In genomic region chr1:226633541-226634155, GRCh38 we compare ENCODE assay signal across 8 cellular contexts.
A peak's percentile ranks its signal among the peaks of the same experiment; 100 is the strongest.
DNase-seq lines count a peak whose midpoint lies in the region; ATAC-seq and TF ChIP-seq lines count a peak whose summit lies in the region.
"Had no signal": no experiment of that assay in that cellular context is flagged by ENCODE, and none has a peak within 500 bp of the region (broad histone marks: within the 10 kb centered on the region; RNA-seq: fewer than 3 reads in every experiment).

No MANE protein-coding gene starts in this region.

- H3K27ac ChIP-seq in caudate nucleus (ENCODE audit: low read depth, low read length) (peak overlapping the region; percentile 31), colonic mucosa (no peak overlapping the region)
- H3K27ac ChIP-seq: right lobe of liver had no signal

- peak overlapping the region; percentile 84 for H3K27ac Mint-ChIP-seq in stimulated activated effector memory CD8-positive, alpha-beta T cell treated with anti-CD3 and anti-CD28 coated beads, Interleukin-12 subunit alpha, Interleukin-12 subunit beta, amount 100 ng/mL, for 72 hours

- H3K4me1 ChIP-seq in colonic mucosa, result peaks cover 8% of the 10 kb centered on the region
- H3K4me1 ChIP-seq: right lobe of liver had no signal

- H3K36me3 Mint-ChIP-seq in stimulated activated effector memory CD8-positive, alpha-beta T cell treated with anti-CD3 and anti-CD28 coated beads, Interleukin-12 subunit alpha, Interleukin-12 subunit beta, amount 100 ng/mL, for 72 hours, result peaks cover 74% of the 10 kb centered on the region

- peaks cover 56% of the 10 kb centered on the region for H3K4me1 Mint-ChIP-seq in stimulated activated effector memory CD8-positive, alpha-beta T cell treated with anti-CD3 and anti-CD28 coated beads, Interleukin-12 subunit alpha, Interleukin-12 subunit beta, amount 100 ng/mL, for 72 hours

- H3K9ac ChIP-seq in colonic mucosa (ENCODE audit: low read depth in 2 of 2, low read length in 2 of 2), result no peak overlapping the region

- no peak overlapping the region for H3K4me3 ChIP-seq in colonic mucosa
- H3K4me3 ChIP-seq: right lobe of liver had no signal

- H3K36me3 ChIP-seq in colonic mucosa, result no peaks in the 10 kb centered on the region
- H3K36me3 ChIP-seq: right lobe of liver had no signal

- no peaks in the 10 kb centered on the region for H3K9me3 Mint-ChIP-seq in stimulated activated effector memory CD8-positive, alpha-beta T cell treated with anti-CD3 and anti-CD28 coated beads, Interleukin-12 subunit alpha, Interleukin-12 subunit beta, amount 100 ng/mL, for 72 hours

- no peak for TF ChIP-seq CTCF in colonic mucosa (IDR thresholded peaks at IDR 0.05)

- H3K4me3 Mint-ChIP-seq in stimulated activated effector memory CD8-positive, alpha-beta T cell treated with anti-CD3 and anti-CD28 coated beads, Interleukin-12 subunit alpha, Interleukin-12 subunit beta, amount 100 ng/mL, for 72 hours, result no peak overlapping the region

- H3K27me3 ChIP-seq in colonic mucosa, result no peaks in the 10 kb centered on the region
- H3K27me3 ChIP-seq: right lobe of liver had no signal

- H3K9me3 ChIP-seq in colonic mucosa, result no peaks in the 10 kb centered on the region
- H3K9me3 ChIP-seq: right lobe of liver had no signal

- DNase-seq in caudate nucleus (lab: John Stamatoyannopoulos, UW) (peak in 1 of 61 donors; percentile 65), amniotic stem cell (lab: John Stamatoyannopoulos, UW) (no peak), colonic mucosa (no peak), NCI-H524 (lab: John Stamatoyannopoulos, UW) (no peak)
- DNase-seq in stimulated activated effector memory CD8-positive, alpha-beta T cell treated with anti-CD3 and anti-CD28 coated beads, Interleukin-12 subunit alpha, Interleukin-12 subunit beta, amount 100 ng/mL, for 72 hours (ENCODE audit: low spot score in 2 of 2), result no peak

- intact Hi-C loops in colonic mucosa (cut with DNase I), result loop anchor here (2.0 to 10.0 kb wide), 2 partner anchors 101 to 195 kb away; partner anchors contain the start of gene ITPKB

- ATAC-seq in GM19035 (IDR thresholded peaks at IDR 0.05; ENCODE audit: unreplicated experiment) (peak; percentile 18), HG02970 (IDR thresholded peaks at IDR 0.05; ENCODE audit: low FRiP score, unreplicated experiment) (peak; percentile 19)
- peak; percentile 14 for ATAC-seq in stimulated activated effector memory CD8-positive, alpha-beta T cell treated with anti-CD3 and anti-CD28 coated beads, Interleukin-12 subunit alpha, Interleukin-12 subunit beta, amount 100 ng/mL, for 72 hours
